Comparison of ENCODE assay signal across 8 cellular contexts in genomic region chr9:131372609-131372978, GRCh38. TPM values are rescaled to one million over a fixed set of nuclear protein-coding genes. Genes with fewer than 3 reads are reported as not detected.
DNase-seq lines count a peak whose midpoint lies in the region; ATAC-seq and TF ChIP-seq lines count a peak whose summit lies in the region.
"Not testable (repeated sequence)": the region's sequence is repeated elsewhere in the genome, so short reads cannot be mapped to it uniquely, and the experiment has no call there.

No MANE protein-coding gene starts in this region.

- H3K4me1 Mint-ChIP-seq in activated B cell treated with CpG ODN at 0.5 μM for 24 hours (peaks cover 22% of the 10 kb centered on the region), brain (peaks cover 30% of the 10 kb centered on the region)

- intact Hi-C loops in activated B cell treated with CpG ODN at 0.5 μM for 24 hours (cut with micrococcal nuclease) (loop anchor here (5.0 kb wide), 1 partner anchor 70 kb away; no protein-coding TSS in a partner anchor), psoas muscle (cut with DNase I) (loop anchor here in 1 of 2 donors (10.0 kb wide), 1 partner anchor 372 kb away; the partner anchor contains the start of gene RAPGEF1)
- intact Hi-C loops in upper lobe of right lung (cut with DNase I): not testable (repeated sequence)

- not testable (repeated sequence) for H3K36me3 Mint-ChIP-seq in activated B cell treated with CpG ODN at 0.5 μM for 24 hours (ENCODE audit: low read depth); brain

- H3K27me3 Mint-ChIP-seq in activated B cell treated with CpG ODN at 0.5 μM for 24 hours, brain: not testable (repeated sequence)

- H3K4me3 Mint-ChIP-seq in activated B cell treated with CpG ODN at 0.5 μM for 24 hours: peak overlapping the region; percentile 95
- H3K4me3 Mint-ChIP-seq in brain: peak overlapping the region; percentile 93 to 98 (median 96)

- H3K27ac ChIP-seq in lung (ENCODE audit: low read depth in 1 of 2, low read length in 1 of 2): peak overlapping the region; percentile 93 to 98
- peak overlapping the region; percentile 84 for H3K27ac ChIP-seq in psoas muscle
- H3K27ac ChIP-seq in upper lobe of right lung: peak overlapping the region; percentile 94

- H3K27me3 ChIP-seq in lung (ENCODE audit: control insufficient read depth, insufficient read depth); psoas muscle (ENCODE audit: insufficient read depth in 3 of 3, low read length in 2 of 3); upper lobe of right lung: not testable (repeated sequence)

- not testable (repeated sequence) for H3K4me1 ChIP-seq in ES-I3 (ENCODE audit: insufficient read depth, low read length); lung (ENCODE audit: control insufficient read depth in 2 of 2, insufficient read depth in 2 of 2, low read length in 2 of 2); psoas muscle; upper lobe of right lung

- CTCF ChIA-PET in activated B cell treated with CpG ODN at 0.5 μM for 24 hours (lab: Charles Lee): interaction anchor here (1.0 to 1.4 kb wide), 3 partner anchors 23 to 219 kb away, joined by 4 to 7 read pairs (median 4); no protein-coding TSS in a partner anchor

- not testable (repeated sequence) for H3K36me3 ChIP-seq in ES-I3 (ENCODE audit: insufficient read depth, low read length); lung (ENCODE audit: control insufficient read depth in 2 of 2, insufficient read depth in 2 of 2, low read length in 2 of 2); psoas muscle (ENCODE audit: insufficient read depth in 1 of 2, low read depth in 1 of 2); upper lobe of right lung

- H3K9me3 ChIP-seq in ES-I3 (ENCODE audit: control insufficient read depth, insufficient read depth, low read length); lung (ENCODE audit: control insufficient read depth in 2 of 2, insufficient read depth in 1 of 2, low read length in 1 of 2); psoas muscle; upper lobe of right lung: not testable (repeated sequence)

- H3K4me3 ChIP-seq in NB4 (ENCODE audit: low read depth, low read length) (peak overlapping the region; percentile 68), fibroblast of mammary gland (ENCODE audit: control insufficient read depth, low read depth, low read length) (peak overlapping the region; percentile 74), lung (peak overlapping the region; percentile 55), psoas muscle (peak overlapping the region; percentile 68), upper lobe of right lung (peak overlapping the region; percentile 74)

- H3K27ac Mint-ChIP-seq in activated B cell treated with CpG ODN at 0.5 μM for 24 hours (peak overlapping the region; percentile 98), brain (peak overlapping the region; percentile 92 to 99 (median 97))

- not testable (repeated sequence) for TF ChIP-seq CTCF in NB4 (IDR thresholded peaks at IDR 0.05; ENCODE audit: low read depth, low read length); activated B cell treated with CpG ODN at 0.5 μM for 24 hours (IDR thresholded peaks at IDR 0.05); brain (conservative IDR thresholded peaks at IDR 0.05); fibroblast of mammary gland (conservative IDR thresholded peaks at IDR 0.05; ENCODE audit: control insufficient read depth, insufficient read depth, low read depth, low read length); lung (IDR thresholded peaks at IDR 0.05; ENCODE audit: control extremely low read depth, extremely low read depth); psoas muscle (IDR thresholded peaks at IDR 0.05); upper lobe of right lung (IDR thresholded peaks at IDR 0.05)

- POLR2A ChIA-PET in activated B cell treated with CpG ODN at 0.5 μM for 24 hours (lab: Charles Lee): interaction anchor here (0.9 to 2.2 kb wide), 29 partner anchors 10 to 1658 kb away, joined by 3 to 19 read pairs (median 5); partner anchors contain the start of genes EXOSC2, FAM78A, GTF3C5 and NUP214

- DNase-seq in NB4 (ENCODE audit: low read depth) (peak; percentile 68), upper lobe of right lung (peak; percentile 74)
- DNase-seq in activated B cell treated with CpG ODN at 0.5 μM for 24 hours; fibroblast of mammary gland (ENCODE audit: low read depth); lung (ENCODE audit: low spot score); psoas muscle: not testable (repeated sequence)

- WGBS in lung, 2 donors: 35 to 38% methylated on average over 17 of the region's 17 CpGs
- WGBS in psoas muscle, 3 donors: 24 to 32% (median 25%) methylated on average over 17 of the region's 17 CpGs

- not testable (repeated sequence) for H3K9me3 Mint-ChIP-seq in activated B cell treated with CpG ODN at 0.5 μM for 24 hours, brain

- peak overlapping the region; percentile 95 for H3K9ac ChIP-seq in ES-I3 (ENCODE audit: low read depth, low read length)

- not testable (repeated sequence) for TF ChIP-seq POLR2A in NB4 (IDR thresholded peaks at IDR 0.05; ENCODE audit: extremely low read depth, insufficient read length)

- ATAC-seq in activated B cell treated with CpG ODN at 0.5 μM for 24 hours (ENCODE audit: low read depth); lung (ENCODE audit: insufficient read depth, low FRiP score): not testable (repeated sequence)
- peak in 2 of 4 donors; percentile 1 for ATAC-seq in psoas muscle
- peak; percentile 1 for ATAC-seq in upper lobe of right lung

RNA-seq across cellular contexts. Expression of gene PRRC2B, which starts 21.3 kb away (rescaled TPM):
- total RNA-seq in activated B cell treated with CpG ODN at 0.5 μM for 24 hours (170 and 206 TPM in 2 replicates), lung (100 to 1,000 TPM; 124 to 171 TPM), psoas muscle (100 to 1,000 TPM in 1 of 4 donors, 10 to 100 TPM in 3; 63.6 to 114 (median 78.7) TPM), upper lobe of right lung (190 TPM)
- polyA plus RNA-seq in brain (ENCODE audit: insufficient read depth, low read depth, low replicate concordance) (264 TPM), lung (10 to 100 TPM; 39.4 to 59.0 TPM), psoas muscle (10 to 100 TPM; 22.7 to 42.1 (median 27.5) TPM)
